8 cellular contexts compared by ENCODE assay signal in the genomic region with DNA sequence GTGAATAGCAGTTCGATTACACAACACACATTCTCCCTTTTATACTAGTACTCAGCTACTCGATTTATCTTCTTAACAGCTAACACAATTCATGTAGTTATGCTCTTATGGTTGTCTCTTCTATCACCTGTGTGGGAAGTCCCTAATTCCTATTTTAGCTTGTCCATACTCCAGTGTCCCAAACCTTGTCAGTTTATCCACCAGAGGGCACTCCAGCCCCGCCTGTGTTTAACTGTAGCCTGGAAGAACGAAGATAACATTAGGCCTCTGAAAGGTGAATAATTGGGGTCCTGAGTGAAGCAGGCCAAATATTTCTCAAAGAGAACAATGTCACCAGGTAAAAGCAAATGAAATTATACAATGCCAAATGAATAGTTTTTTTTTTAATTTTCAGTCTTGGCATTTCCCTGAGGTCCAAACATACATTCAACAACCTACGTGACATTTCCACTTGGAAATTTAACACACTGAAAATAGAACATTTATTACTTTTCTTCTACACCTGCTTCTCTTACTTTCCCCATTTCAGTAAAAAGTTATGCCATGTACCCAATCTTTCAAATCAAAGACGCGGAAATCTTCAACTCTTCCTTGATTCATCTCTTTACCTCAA.
DNase-seq lines count a peak whose midpoint lies in the region; ATAC-seq, FAIRE-seq and TF ChIP-seq lines count a peak whose summit lies in the region.

No MANE protein-coding gene starts in this region.

- H3K27ac ChIP-seq in astrocyte (ENCODE audit: low read depth, low read length) (no peak overlapping the region), iPS DF 6.9 (ENCODE audit: low read length) (no peak overlapping the region)

- WGBS in iPS DF 6.9 (ENCODE audit: insufficient coverage, insufficient read length) = no CpG with 5 or more reads among the region's 7 CpGs

- peak; percentile 49 for DNase-seq in COR-L47 (lab: John Stamatoyannopoulos, UW)
- DNase-seq in NCI-H510A treated with DMSO at 0.1 percent for 48 hours (lab: John Stamatoyannopoulos, UW) = peak; percentile 18
- DNase-seq in astrocyte (ENCODE audit: low read depth) = peak; percentile 4
- peak; percentile 41 for DNase-seq in iPS DF 6.9 (ENCODE audit: low read depth, low spot score)
- DNase-seq in stimulated activated naive CD8-positive, alpha-beta T cell treated with anti-CD3 and anti-CD28 coated beads, Interleukin-15, amount 100 ng/mL, for 72 hours = peak; percentile 16 to 26
- no peak for DNase-seq in central memory CD4-positive, alpha-beta T cell

- FAIRE-seq in astrocyte (lab: Jason Lieb, UNC) = peak; percentile 23

- TF ChIP-seq CTCF in astrocyte (IDR thresholded peaks at IDR 0.05; ENCODE audit: insufficient read depth, low read depth, low read length) = peak; percentile 80

- no peaks in the 10 kb centered on the region for H3K36me3 Mint-ChIP-seq in astrocyte (ENCODE audit: low read depth, unreplicated experiment)

- H3K4me2 ChIP-seq in astrocyte (ENCODE audit: low read length) = no peak overlapping the region

- ATAC-seq in GM18858 (IDR thresholded peaks at IDR 0.05; ENCODE audit: unreplicated experiment) = peak; percentile 79
- peak; percentile 85 for ATAC-seq in HG03039 (IDR thresholded peaks at IDR 0.05; ENCODE audit: unreplicated experiment)
- no peak for ATAC-seq in stimulated activated naive CD8-positive, alpha-beta T cell treated with anti-CD3 and anti-CD28 coated beads, Interleukin-15, amount 100 ng/mL, for 72 hours

- no peak overlapping the region for H3K27ac Mint-ChIP-seq in astrocyte (ENCODE audit: unreplicated experiment)
- no peak overlapping the region for H3K27ac Mint-ChIP-seq in stimulated activated naive CD8-positive, alpha-beta T cell treated with anti-CD3 and anti-CD28 coated beads, Interleukin-15, amount 100 ng/mL, for 72 hours

- no peak overlapping the region for H3K4me3 Mint-ChIP-seq in astrocyte (ENCODE audit: unreplicated experiment)
- no peak overlapping the region for H3K4me3 Mint-ChIP-seq in stimulated activated naive CD8-positive, alpha-beta T cell treated with anti-CD3 and anti-CD28 coated beads, Interleukin-15, amount 100 ng/mL, for 72 hours

- H3K79me2 ChIP-seq in astrocyte (ENCODE audit: insufficient read depth, low read length) = no peaks in the 10 kb centered on the region

- H3K27me3 ChIP-seq in astrocyte (ENCODE audit: insufficient read depth, low read length) (no peaks in the 10 kb centered on the region), iPS DF 6.9 (ENCODE audit: control insufficient read depth, insufficient read depth, low read length) (no peaks in the 10 kb centered on the region)

- no peaks in the 10 kb centered on the region for H3K27me3 Mint-ChIP-seq in astrocyte (ENCODE audit: low read depth, unreplicated experiment)
- H3K27me3 Mint-ChIP-seq in stimulated activated naive CD8-positive, alpha-beta T cell treated with anti-CD3 and anti-CD28 coated beads, Interleukin-15, amount 100 ng/mL, for 72 hours = no peaks in the 10 kb centered on the region

- no peaks in the 10 kb centered on the region for H4K20me1 ChIP-seq in astrocyte (ENCODE audit: insufficient read depth, low read length)

- H3K9me3 Mint-ChIP-seq in astrocyte (ENCODE audit: unreplicated experiment) = no peaks in the 10 kb centered on the region
- H3K9me3 Mint-ChIP-seq in stimulated activated naive CD8-positive, alpha-beta T cell treated with anti-CD3 and anti-CD28 coated beads, Interleukin-15, amount 100 ng/mL, for 72 hours = peaks cover 0 to 6% of the 10 kb centered on the region in 2 donors

- H3K9ac ChIP-seq in astrocyte (ENCODE audit: low read length) = no peak overlapping the region

- H3K9me3 ChIP-seq in astrocyte (ENCODE audit: insufficient read depth, low read depth, low read length) (no peaks in the 10 kb centered on the region), iPS DF 6.9 (ENCODE audit: control insufficient read depth, insufficient read depth, low read length) (no peaks in the 10 kb centered on the region)

- H3K36me3 ChIP-seq in astrocyte (ENCODE audit: insufficient read depth, low read length) = no peaks in the 10 kb centered on the region
- H3K36me3 ChIP-seq in iPS DF 6.9 (ENCODE audit: control insufficient read depth, insufficient read depth, low read length) = no peaks in the 10 kb centered on the region

- H3K4me3 ChIP-seq in astrocyte (ENCODE audit: insufficient read depth, low read depth, low read length) (no peak overlapping the region), iPS DF 6.9 (ENCODE audit: low read length) (no peak overlapping the region)

- no peak overlapping the region for H2AFZ ChIP-seq in astrocyte (ENCODE audit: low read depth, low read length)

- H3K4me1 ChIP-seq in astrocyte (ENCODE audit: insufficient read depth, low read length) (no peaks in the 10 kb centered on the region), iPS DF 6.9 (ENCODE audit: control insufficient read depth, insufficient read depth, low read length) (no peaks in the 10 kb centered on the region)

- no peaks in the 10 kb centered on the region for H3K4me1 Mint-ChIP-seq in astrocyte (ENCODE audit: low read depth, unreplicated experiment)
- no peaks in the 10 kb centered on the region for H3K4me1 Mint-ChIP-seq in stimulated activated naive CD8-positive, alpha-beta T cell treated with anti-CD3 and anti-CD28 coated beads, Interleukin-15, amount 100 ng/mL, for 72 hours
